14 cellular contexts compared by ENCODE assay signal in genomic region chr16:67404740-67405226, GRCh38. TPM values are rescaled to one million over a fixed set of nuclear protein-coding genes. Genes with fewer than 3 reads are reported as not detected.
DNase-seq lines count a peak whose midpoint lies in the region; ATAC-seq and TF ChIP-seq lines count a peak whose summit lies in the region.
"Had no signal": no experiment of that assay in that cellular context is flagged by ENCODE, and none has a peak within 500 bp of the region (broad histone marks: within the 10 kb centered on the region; RNA-seq: fewer than 3 reads in every experiment).

No MANE protein-coding gene starts in this region.

- CTCF ChIA-PET in Calu3 (lab: Charles Lee): interaction anchor here (0.6 to 1.8 kb wide), 10 partner anchors 9 to 158 kb away, joined by 3 to 12 read pairs (median 5); partner anchors contain the start of gene FHOD1

- peaks cover 28% of the 10 kb centered on the region for H3K4me1 ChIP-seq in osteoblast (ENCODE audit: insufficient read depth, low read length)

- H3K27me3 ChIP-seq in osteoblast (ENCODE audit: insufficient read depth, low read length): no peaks in the 10 kb centered on the region

- BruUV-seq in Calu3 (replicated peaks; lab: Mats Ljungman, UMichigan): no TSS peak

- H3K79me2 ChIP-seq in osteoblast (ENCODE audit: insufficient read depth, low read length): peaks cover 2% of the 10 kb centered on the region

- peak overlapping the region; percentile 44 for H3K4me3 Mint-ChIP-seq in Calu3 (ENCODE audit: low read depth, unreplicated experiment)

- H3K9me3 ChIP-seq in osteoblast (ENCODE audit: low read depth, low read length): no peaks in the 10 kb centered on the region

- DNase-seq in Calu3 (peak; percentile 96), LoVo (ENCODE audit: low spot score) (peak; percentile 86), osteoblast (ENCODE audit: insufficient read length, low spot score, missing footprints) (peak; percentile 58), AG20443 (ENCODE audit: low spot score) (no peak)
- DNase-seq in stimulated activated naive CD4-positive, alpha-beta T cell (lab: John Stamatoyannopoulos, UW): no peak
- no peak for DNase-seq in central memory CD4-positive, alpha-beta T cell
- DNase-seq: activated naive CD4-positive, alpha-beta T cell treated with anti-CD3 and anti-CD28 coated beads, Interleukin-2, amount 50 U/mL, for 16 hours; cerebellar nuclear complex; kidney glomerular epithelial cell; NCI-H446 treated with DMSO at 0.1 percent for 48 hours; SHP77; stimulated activated CD4-positive, alpha-beta T cell treated with anti-CD3 and anti-CD28 coated beads, Interleukin-1b, Interleukin-23, amount 100 ng/mL, for 48 hours had no signal

- ATAC-seq in esophagus mucosa (peak; percentile 96), GM21825 (IDR thresholded peaks at IDR 0.05; ENCODE audit: unreplicated experiment) (no peak)

- H2AFZ ChIP-seq in osteoblast (ENCODE audit: low read length): no peak overlapping the region

- no peaks in the 10 kb centered on the region for H4K20me1 ChIP-seq in osteoblast (ENCODE audit: insufficient read depth, low read length)

- intact Hi-C loops in Calu3 (cut with micrococcal nuclease; ENCODE audit: unreplicated experiment): no loop called here

- H3K4me1 Mint-ChIP-seq in Calu3 (ENCODE audit: low read depth, unreplicated experiment): peaks cover 49% of the 10 kb centered on the region

- H3K4me2 ChIP-seq in osteoblast (ENCODE audit: insufficient read depth, low read length): no peak overlapping the region

- no peaks in the 10 kb centered on the region for H3K27me3 Mint-ChIP-seq in Calu3 (ENCODE audit: unreplicated experiment)

- TF ChIP-seq CTCF in Calu3 (IDR thresholded peaks at IDR 0.05; ENCODE audit: unreplicated experiment): no peak
- TF ChIP-seq CTCF in osteoblast (IDR thresholded peaks at IDR 0.05; ENCODE audit: extremely low read depth, low read depth, low read length): no peak

- no peak overlapping the region for H3K4me3 ChIP-seq in osteoblast (ENCODE audit: insufficient read depth, low read length)

- H3K9me3 Mint-ChIP-seq in Calu3 (ENCODE audit: low read depth, unreplicated experiment): no peaks in the 10 kb centered on the region

- no peak overlapping the region for H3K27ac ChIP-seq in osteoblast (ENCODE audit: low read depth, low read length)

- peaks cover 37% of the 10 kb centered on the region for H3K36me3 Mint-ChIP-seq in Calu3 (ENCODE audit: insufficient read depth, unreplicated experiment)

- H3K36me3 ChIP-seq in osteoblast (ENCODE audit: insufficient read depth, low read length): no peaks in the 10 kb centered on the region

- H3K27ac Mint-ChIP-seq in Calu3 (ENCODE audit: unreplicated experiment): peak overlapping the region; percentile 99

RNA-seq across cellular contexts. Expression of gene TPPP3, which starts 11.5 kb away (rescaled TPM):
- 8.5 and 8.8 TPM in 2 replicates for total RNA-seq in Calu3 (2022)
- total RNA-seq in esophagus mucosa: 3.7 TPM
- 0.59 and 0.72 TPM in 2 replicates for total RNA-seq in osteoblast

RNA-seq across cellular contexts. Expression of gene ZDHHC1, which starts 11.5 kb away (rescaled TPM):
- 22.6 and 24.4 TPM in 2 replicates for total RNA-seq in Calu3 (2022)
- total RNA-seq in esophagus mucosa: 3.8 TPM
- 9.0 and 13.3 TPM in 2 replicates for total RNA-seq in osteoblast

RNA-seq across cellular contexts. Expression of gene HSD11B2, which starts 26.1 kb away (rescaled TPM):
- total RNA-seq in Calu3 (2022): 10.2 and 10.8 TPM in 2 replicates
- 6.6 TPM for total RNA-seq in esophagus mucosa
- not detected in 2 replicates for total RNA-seq in osteoblast

Comparison
In these comparisons a context has a peak if more than half of its experiments do, and no peak if none do; other contexts are left out.
1. DNase-seq: peak in Calu3 (single experiment), LoVo (single experiment) and osteoblast (single experiment); none in AG20443 (single experiment), stimulated activated naive CD4-positive, alpha-beta T cell (0 of 6) and central memory CD4-positive, alpha-beta T cell (single experiment).